ENCODE assay signal across 9 cellular contexts in the genomic region with DNA sequence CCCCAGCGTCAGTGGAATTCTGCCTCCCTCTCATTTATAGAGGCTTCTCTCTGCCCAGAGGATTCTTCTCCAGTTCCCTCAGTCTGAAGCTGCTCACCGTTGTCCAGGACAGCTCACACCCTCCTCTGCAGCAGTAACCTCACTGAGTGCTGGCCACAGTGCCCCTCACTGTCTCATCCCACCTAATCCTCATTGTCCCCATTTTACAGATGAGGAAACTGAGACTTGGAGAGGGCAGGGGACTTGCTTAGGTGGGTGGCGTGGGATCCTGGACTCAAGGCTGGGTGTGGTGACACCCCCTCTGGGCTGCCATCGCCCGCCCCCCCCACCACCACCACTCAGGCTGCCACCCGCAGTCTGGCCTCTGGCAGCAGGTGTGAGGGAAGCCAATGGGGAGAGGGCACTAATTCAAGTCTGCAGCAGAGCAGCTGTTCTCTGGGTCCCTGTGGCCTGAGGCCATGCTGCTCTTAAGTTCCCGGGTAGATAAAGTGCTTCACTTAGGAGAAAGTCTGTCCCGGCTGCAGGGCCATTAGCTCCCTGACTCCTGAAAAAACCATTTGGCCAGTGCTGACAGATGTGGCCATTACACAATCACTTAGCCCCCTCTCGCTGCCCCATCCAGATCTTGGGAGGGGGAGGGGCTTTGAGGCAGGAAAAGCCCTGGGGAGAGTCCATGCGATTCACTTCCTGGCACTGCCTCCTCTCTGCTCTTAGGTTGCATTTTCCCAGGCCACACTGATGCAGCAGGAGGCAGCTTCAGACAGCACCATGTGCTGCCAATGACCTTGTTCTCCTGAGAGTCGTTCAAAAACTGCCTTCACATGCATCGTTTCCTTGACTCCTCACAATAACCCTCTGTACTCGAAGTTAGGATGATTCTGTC. TPM values are rescaled to one million over a fixed set of nuclear protein-coding genes. Genes with fewer than 3 reads are reported as not detected.
DNase-seq lines count a peak whose midpoint lies in the region; ATAC-seq and TF ChIP-seq lines count a peak whose summit lies in the region.
"Had no signal": no experiment of that assay in that cellular context is flagged by ENCODE, and none has a peak within 500 bp of the region (broad histone marks: within the 10 kb centered on the region; RNA-seq: fewer than 3 reads in every experiment).

No MANE protein-coding gene starts in this region.

- DNase-seq in HFF-Myc (ENCODE audit: extremely low read depth, low read depth) = peak; percentile 11
- DNase-seq in RPMI7951 (ENCODE audit: low read depth) = peak; percentile 41
- peak; percentile 11 for DNase-seq in fibroblast of the aortic adventitia (ENCODE audit: low read depth)
- peak; percentile 21 for DNase-seq in renal cortical epithelial cell (ENCODE audit: low read depth)
- DNase-seq in effector CD4-positive, alpha-beta T cell = no peak
- DNase-seq in NCI-H1694 treated with DMSO at 0.1 percent for 48 hours (lab: John Stamatoyannopoulos, UW) = no peak

- TF ChIP-seq CTCF in HFF-Myc (IDR thresholded peaks at IDR 0.05; ENCODE audit: low read depth, low read length, missing control alignments) = no peak
- TF ChIP-seq CTCF in fibroblast of the aortic adventitia (IDR thresholded peaks at IDR 0.05; ENCODE audit: insufficient read depth, low read length) = no peak

- ATAC-seq in GM19324 (IDR thresholded peaks at IDR 0.05; ENCODE audit: low FRiP score, unreplicated experiment) = no peak

- H3K4me3 ChIP-seq in HFF-Myc (replicated peaks; ENCODE audit: low read depth, low read length) (no peak overlapping the region), fibroblast of the aortic adventitia (ENCODE audit: low read depth, low read length) (no peak overlapping the region)

RNA-seq across cellular contexts. Expression of a gene that starts 36.3 kb away (rescaled TPM):
- total RNA-seq in RPMI7951 (2014; rRNA removed; shearing (Covaris generic)) = not detected in 2 replicates
- not detected in 2 replicates for total RNA-seq in fibroblast of the aortic adventitia (ENCODE audit: low replicate concordance)
- not detected in 2 replicates for total RNA-seq in renal cortical epithelial cell
- total RNA-seq: subcutaneous adipose tissue; T-helper 1 cell treated with Interleukin-12 subunit alpha and Interleukin-12 subunit beta and Interleukin-4 antibody, amounts not matched to agents 30 ng/mL and 1 ng/mL, for 36 hours had no signal

Comparison
In these comparisons a context has a peak if more than half of its experiments do, and no peak if none do; other contexts are left out.
1. DNase-seq: peak in HFF-Myc (single experiment), RPMI7951 (single experiment), fibroblast of the aortic adventitia (single experiment) and renal cortical epithelial cell (single experiment); none in effector CD4-positive, alpha-beta T cell (single experiment) and NCI-H1694 treated with DMSO at 0.1 percent for 48 hours (single experiment).